Comparison of ENCODE assay signal across 1 cellular context in the genomic region with DNA sequence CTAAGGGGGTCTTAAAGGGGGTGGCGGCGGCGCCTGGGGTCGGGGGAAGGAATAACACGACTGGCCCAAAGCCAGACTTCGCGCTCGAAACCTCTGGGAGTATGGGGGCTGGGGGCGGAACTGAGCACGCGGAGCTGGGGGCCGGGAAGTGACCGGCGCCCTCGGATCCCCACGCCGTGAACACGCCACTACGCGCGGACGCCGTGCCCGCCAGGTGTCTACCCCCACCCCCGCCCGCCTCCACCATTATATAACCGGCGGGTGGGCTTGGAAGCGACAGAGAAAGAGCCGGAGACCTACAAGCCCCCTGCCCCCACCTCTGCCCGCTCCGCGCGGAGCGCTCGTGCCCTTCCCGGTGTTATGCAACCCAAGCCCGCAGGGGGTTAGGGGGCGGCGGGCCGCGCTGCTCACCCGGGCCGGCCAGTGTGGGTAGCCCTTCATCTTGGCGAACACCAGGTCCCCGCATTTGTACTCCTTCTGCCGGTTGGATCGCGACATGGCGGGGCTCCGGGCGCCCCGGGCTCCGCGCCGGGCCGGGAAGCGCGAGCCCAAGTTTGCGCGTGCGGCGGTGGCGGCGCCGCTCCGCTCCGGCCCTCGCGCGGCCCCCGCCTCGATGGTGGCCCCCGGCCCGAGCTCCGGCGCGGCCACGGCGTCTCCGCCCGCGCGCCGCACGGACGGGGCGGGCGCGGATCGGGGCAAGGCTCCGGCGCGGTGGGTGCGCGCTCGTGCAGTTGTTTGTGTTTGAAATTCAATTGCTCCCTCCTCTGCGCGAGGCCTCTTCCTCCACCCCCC.
A peak's percentile ranks its signal among the peaks of the same experiment; 100 is the strongest.
TF ChIP-seq lines count a peak whose summit lies in the region.

A gene (minus strand): TSS at position 744 of the 792 bp plus-strand sequence. CDS start 246 bp downstream, at position 498.

TF ChIP-seq in GM12878, 131 proteins besides CTCF, POLR2A, EP300 and RAD21 (continues in another document):
- TF ChIP-seq, protein P1, sequence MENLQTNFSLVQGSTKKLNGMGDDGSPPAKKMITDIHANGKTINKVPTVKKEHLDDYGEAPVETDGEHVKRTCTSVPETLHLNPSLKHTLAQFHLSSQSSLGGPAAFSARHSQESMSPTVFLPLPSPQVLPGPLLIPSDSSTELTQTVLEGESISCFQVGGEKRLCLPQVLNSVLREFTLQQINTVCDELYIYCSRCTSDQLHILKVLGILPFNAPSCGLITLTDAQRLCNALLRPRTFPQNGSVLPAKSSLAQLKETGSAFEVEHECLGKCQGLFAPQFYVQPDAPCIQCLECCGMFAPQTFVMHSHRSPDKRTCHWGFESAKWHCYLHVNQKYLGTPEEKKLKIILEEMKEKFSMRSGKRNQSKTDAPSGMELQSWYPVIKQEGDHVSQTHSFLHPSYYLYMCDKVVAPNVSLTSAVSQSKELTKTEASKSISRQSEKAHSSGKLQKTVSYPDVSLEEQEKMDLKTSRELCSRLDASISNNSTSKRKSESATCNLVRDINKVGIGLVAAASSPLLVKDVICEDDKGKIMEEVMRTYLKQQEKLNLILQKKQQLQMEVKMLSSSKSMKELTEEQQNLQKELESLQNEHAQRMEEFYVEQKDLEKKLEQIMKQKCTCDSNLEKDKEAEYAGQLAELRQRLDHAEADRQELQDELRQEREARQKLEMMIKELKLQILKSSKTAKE (IDR thresholded peaks at IDR 0.05; ENCODE audit: low read depth, poor library complexity, severe bottlenecking), result no peak
- TF ChIP-seq POLR2AphosphoS5 (IDR thresholded peaks at IDR 0.05; ENCODE audit: low read length) (no peak; the same call in 1 of the 2 replicates), JUNB (IDR thresholded peaks at IDR 0.05) (no peak), POU2F2 (IDR thresholded peaks at IDR 0.05; ENCODE audit: borderline replicate concordance, low read depth, low read length) (peak; percentile 6; the same call in 1 of the 3 replicates), SPI1 (IDR thresholded peaks at IDR 0.05; ENCODE audit: borderline replicate concordance, insufficient read depth, low read depth, low read length) (0 out of 2 replicates have a peak, but pooled peaks have one; percentile 3), ZNF384 (IDR thresholded peaks at IDR 0.05; ENCODE audit: borderline replicate concordance, low read depth, low read length) (no peak), CBX5 (IDR thresholded peaks at IDR 0.05; ENCODE audit: low read depth) (no peak), ATF7 (IDR thresholded peaks at IDR 0.05; ENCODE audit: low read depth) (no peak), LARP7 (IDR thresholded peaks at IDR 0.05) (peak; percentile 93), STAT3 (IDR thresholded peaks at IDR 0.05; ENCODE audit: low read depth, low read length) (no peak), TCF3 (IDR thresholded peaks at IDR 0.05; ENCODE audit: borderline replicate concordance, insufficient read depth, low read depth, low read length) (no peak), NR2C1 (IDR thresholded peaks at IDR 0.05) (no peak), BACH1 (IDR thresholded peaks at IDR 0.05; ENCODE audit: borderline replicate concordance) (no peak), YY1 (IDR thresholded peaks at IDR 0.05; ENCODE audit: low read depth, low read length) (peak; percentile 35; the same call in 1 of the 2 replicates), TARDBP (IDR thresholded peaks at IDR 0.05; ENCODE audit: borderline replicate concordance) (no peak), ZNF24 (IDR thresholded peaks at IDR 0.05) (no peak), GATAD2B (conservative IDR thresholded peaks at IDR 0.05; ENCODE audit: low read depth) (peak; percentile 41), YBX1 (IDR thresholded peaks at IDR 0.05) (no peak), NBN (IDR thresholded peaks at IDR 0.05) (no peak), IRF4 (IDR thresholded peaks at IDR 0.05; ENCODE audit: low read depth, low read length) (no peak), DPF2 (IDR thresholded peaks at IDR 0.05) (peak; percentile 10; the same call in 1 of the 2 replicates), HDAC6 (IDR thresholded peaks at IDR 0.05; ENCODE audit: unreplicated experiment) (no peak), ETV6 (conservative IDR thresholded peaks at IDR 0.05 in 1 of 2, IDR thresholded peaks at IDR 0.05 in 1 of 2; ENCODE audit: borderline replicate concordance in 1 of 2, low read depth in 1 of 2) (no peak), SMAD5 (IDR thresholded peaks at IDR 0.05; ENCODE audit: low read depth) (no peak), NFYA (IDR thresholded peaks at IDR 0.05; ENCODE audit: borderline replicate concordance, low read depth, low read length) (no peak), RUNX3 (IDR thresholded peaks at IDR 0.05; ENCODE audit: low read length) (no peak), MEF2A (IDR thresholded peaks at IDR 0.05; ENCODE audit: insufficient read depth, low read depth, low read length) (no peak), TBL1XR1 (IDR thresholded peaks at IDR 0.05; ENCODE audit: low read depth, low read length) (no peak), SMC3 (IDR thresholded peaks at IDR 0.05; ENCODE audit: borderline replicate concordance, low read length) (no peak), PAX8 (IDR thresholded peaks at IDR 0.05) (no peak)
- TF ChIP-seq, protein P2, sequence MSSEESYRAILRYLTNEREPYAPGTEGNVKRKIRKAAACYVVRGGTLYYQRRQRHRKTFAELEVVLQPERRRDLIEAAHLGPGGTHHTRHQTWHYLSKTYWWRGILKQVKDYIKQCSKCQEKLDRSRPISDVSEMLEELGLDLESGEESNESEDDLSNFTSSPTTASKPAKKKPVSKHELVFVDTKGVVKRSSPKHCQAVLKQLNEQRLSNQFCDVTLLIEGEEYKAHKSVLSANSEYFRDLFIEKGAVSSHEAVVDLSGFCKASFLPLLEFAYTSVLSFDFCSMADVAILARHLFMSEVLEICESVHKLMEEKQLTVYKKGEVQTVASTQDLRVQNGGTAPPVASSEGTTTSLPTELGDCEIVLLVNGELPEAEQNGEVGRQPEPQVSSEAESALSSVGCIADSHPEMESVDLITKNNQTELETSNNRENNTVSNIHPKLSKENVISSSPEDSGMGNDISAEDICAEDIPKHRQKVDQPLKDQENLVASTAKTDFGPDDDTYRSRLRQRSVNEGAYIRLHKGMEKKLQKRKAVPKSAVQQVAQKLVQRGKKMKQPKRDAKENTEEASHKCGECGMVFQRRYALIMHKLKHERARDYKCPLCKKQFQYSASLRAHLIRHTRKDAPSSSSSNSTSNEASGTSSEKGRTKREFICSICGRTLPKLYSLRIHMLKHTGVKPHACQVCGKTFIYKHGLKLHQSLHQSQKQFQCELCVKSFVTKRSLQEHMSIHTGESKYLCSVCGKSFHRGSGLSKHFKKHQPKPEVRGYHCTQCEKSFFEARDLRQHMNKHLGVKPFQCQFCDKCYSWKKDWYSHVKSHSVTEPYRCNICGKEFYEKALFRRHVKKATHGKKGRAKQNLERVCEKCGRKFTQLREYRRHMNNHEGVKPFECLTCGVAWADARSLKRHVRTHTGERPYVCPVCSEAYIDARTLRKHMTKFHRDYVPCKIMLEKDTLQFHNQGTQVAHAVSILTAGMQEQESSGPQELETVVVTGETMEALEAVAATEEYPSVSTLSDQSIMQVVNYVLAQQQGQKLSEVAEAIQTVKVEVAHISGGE (CRISPR knock-in tag; IDR thresholded peaks at IDR 0.05), result no peak
- TF ChIP-seq, protein P3, sequence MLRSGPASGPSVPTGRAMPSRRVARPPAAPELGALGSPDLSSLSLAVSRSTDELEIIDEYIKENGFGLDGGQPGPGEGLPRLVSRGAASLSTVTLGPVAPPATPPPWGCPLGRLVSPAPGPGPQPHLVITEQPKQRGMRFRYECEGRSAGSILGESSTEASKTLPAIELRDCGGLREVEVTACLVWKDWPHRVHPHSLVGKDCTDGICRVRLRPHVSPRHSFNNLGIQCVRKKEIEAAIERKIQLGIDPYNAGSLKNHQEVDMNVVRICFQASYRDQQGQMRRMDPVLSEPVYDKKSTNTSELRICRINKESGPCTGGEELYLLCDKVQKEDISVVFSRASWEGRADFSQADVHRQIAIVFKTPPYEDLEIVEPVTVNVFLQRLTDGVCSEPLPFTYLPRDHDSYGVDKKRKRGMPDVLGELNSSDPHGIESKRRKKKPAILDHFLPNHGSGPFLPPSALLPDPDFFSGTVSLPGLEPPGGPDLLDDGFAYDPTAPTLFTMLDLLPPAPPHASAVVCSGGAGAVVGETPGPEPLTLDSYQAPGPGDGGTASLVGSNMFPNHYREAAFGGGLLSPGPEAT (IDR thresholded peaks at IDR 0.05; ENCODE audit: low read depth), result no peak
- TF ChIP-seq, protein P4, sequence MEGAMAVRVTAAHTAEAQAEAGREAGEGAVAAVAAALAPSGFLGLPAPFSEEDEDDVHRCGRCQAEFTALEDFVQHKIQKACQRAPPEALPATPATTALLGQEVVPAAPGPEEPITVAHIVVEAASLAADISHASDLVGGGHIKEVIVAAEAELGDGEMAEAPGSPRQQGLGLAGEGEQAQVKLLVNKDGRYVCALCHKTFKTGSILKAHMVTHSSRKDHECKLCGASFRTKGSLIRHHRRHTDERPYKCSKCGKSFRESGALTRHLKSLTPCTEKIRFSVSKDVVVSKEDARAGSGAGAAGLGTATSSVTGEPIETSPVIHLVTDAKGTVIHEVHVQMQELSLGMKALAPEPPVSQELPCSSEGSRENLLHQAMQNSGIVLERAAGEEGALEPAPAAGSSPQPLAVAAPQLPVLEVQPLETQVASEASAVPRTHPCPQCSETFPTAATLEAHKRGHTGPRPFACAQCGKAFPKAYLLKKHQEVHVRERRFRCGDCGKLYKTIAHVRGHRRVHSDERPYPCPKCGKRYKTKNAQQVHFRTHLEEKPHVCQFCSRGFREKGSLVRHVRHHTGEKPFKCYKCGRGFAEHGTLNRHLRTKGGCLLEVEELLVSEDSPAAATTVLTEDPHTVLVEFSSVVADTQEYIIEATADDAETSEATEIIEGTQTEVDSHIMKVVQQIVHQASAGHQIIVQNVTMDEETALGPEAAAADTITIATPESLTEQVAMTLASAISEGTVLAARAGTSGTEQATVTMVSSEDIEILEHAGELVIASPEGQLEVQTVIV (IDR thresholded peaks at IDR 0.05; ENCODE audit: borderline replicate concordance, partially characterized antibody), result no peak
- TF ChIP-seq, protein P5, sequence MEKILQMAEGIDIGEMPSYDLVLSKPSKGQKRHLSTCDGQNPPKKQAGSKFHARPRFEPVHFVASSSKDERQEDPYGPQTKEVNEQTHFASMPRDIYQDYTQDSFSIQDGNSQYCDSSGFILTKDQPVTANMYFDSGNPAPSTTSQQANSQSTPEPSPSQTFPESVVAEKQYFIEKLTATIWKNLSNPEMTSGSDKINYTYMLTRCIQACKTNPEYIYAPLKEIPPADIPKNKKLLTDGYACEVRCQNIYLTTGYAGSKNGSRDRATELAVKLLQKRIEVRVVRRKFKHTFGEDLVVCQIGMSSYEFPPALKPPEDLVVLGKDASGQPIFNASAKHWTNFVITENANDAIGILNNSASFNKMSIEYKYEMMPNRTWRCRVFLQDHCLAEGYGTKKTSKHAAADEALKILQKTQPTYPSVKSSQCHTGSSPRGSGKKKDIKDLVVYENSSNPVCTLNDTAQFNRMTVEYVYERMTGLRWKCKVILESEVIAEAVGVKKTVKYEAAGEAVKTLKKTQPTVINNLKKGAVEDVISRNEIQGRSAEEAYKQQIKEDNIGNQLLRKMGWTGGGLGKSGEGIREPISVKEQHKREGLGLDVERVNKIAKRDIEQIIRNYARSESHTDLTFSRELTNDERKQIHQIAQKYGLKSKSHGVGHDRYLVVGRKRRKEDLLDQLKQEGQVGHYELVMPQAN (conservative IDR thresholded peaks at IDR 0.05), result peak; percentile 48; the same call in 1 of the 2 replicates
- TF ChIP-seq, protein P6, sequence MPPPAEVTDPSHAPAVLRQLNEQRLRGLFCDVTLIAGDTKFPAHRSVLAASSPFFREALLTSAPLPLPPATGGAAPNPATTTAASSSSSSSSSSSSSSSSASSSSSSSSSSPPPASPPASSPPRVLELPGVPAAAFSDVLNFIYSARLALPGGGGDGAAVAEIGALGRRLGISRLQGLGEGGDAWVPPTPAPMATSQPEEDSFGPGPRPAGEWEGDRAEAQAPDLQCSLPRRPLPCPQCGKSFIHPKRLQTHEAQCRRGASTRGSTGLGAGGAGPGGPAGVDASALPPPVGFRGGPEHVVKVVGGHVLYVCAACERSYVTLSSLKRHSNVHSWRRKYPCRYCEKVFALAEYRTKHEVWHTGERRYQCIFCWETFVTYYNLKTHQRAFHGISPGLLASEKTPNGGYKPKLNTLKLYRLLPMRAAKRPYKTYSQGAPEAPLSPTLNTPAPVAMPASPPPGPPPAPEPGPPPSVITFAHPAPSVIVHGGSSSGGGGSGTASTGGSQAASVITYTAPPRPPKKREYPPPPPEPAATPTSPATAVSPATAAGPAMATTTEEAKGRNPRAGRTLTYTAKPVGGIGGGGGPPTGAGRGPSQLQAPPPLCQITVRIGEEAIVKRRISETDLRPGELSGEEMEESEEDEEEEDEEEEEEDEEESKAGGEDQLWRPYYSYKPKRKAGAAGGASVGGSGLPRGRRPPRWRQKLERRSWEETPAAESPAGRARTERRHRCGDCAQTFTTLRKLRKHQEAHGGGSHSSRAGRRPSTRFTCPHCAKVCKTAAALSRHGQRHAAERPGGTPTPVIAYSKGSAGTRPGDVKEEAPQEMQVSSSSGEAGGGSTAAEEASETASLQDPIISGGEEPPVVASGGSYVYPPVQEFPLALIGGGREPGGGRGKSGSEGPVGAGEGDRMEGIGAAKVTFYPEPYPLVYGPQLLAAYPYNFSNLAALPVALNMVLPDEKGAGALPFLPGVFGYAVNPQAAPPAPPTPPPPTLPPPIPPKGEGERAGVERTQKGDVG (CRISPR knock-in tag; IDR thresholded peaks at IDR 0.05), result no peak
- TF ChIP-seq, protein P7, sequence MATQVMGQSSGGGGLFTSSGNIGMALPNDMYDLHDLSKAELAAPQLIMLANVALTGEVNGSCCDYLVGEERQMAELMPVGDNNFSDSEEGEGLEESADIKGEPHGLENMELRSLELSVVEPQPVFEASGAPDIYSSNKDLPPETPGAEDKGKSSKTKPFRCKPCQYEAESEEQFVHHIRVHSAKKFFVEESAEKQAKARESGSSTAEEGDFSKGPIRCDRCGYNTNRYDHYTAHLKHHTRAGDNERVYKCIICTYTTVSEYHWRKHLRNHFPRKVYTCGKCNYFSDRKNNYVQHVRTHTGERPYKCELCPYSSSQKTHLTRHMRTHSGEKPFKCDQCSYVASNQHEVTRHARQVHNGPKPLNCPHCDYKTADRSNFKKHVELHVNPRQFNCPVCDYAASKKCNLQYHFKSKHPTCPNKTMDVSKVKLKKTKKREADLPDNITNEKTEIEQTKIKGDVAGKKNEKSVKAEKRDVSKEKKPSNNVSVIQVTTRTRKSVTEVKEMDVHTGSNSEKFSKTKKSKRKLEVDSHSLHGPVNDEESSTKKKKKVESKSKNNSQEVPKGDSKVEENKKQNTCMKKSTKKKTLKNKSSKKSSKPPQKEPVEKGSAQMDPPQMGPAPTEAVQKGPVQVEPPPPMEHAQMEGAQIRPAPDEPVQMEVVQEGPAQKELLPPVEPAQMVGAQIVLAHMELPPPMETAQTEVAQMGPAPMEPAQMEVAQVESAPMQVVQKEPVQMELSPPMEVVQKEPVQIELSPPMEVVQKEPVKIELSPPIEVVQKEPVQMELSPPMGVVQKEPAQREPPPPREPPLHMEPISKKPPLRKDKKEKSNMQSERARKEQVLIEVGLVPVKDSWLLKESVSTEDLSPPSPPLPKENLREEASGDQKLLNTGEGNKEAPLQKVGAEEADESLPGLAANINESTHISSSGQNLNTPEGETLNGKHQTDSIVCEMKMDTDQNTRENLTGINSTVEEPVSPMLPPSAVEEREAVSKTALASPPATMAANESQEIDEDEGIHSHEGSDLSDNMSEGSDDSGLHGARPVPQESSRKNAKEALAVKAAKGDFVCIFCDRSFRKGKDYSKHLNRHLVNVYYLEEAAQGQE (IDR thresholded peaks at IDR 0.05; ENCODE audit: low read depth, low read length), result no peak
- TF ChIP-seq, protein P8, sequence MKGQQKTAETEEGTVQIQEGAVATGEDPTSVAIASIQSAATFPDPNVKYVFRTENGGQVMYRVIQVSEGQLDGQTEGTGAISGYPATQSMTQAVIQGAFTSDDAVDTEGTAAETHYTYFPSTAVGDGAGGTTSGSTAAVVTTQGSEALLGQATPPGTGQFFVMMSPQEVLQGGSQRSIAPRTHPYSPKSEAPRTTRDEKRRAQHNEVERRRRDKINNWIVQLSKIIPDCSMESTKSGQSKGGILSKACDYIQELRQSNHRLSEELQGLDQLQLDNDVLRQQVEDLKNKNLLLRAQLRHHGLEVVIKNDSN (IDR thresholded peaks at IDR 0.05; ENCODE audit: borderline replicate concordance, extremely low read length, insufficient read depth, low read depth, low read length), result no peak
